Comparison of ENCODE assay signal across 32 cellular contexts in genomic region chr9:101764455-101764854, GRCh38. TPM values are rescaled to one million over a fixed set of nuclear protein-coding genes. Genes with fewer than 3 reads are reported as not detected.
"Had no signal": no experiment of that assay in that cellular context is flagged by ENCODE, and none has a peak within 500 bp of the region (broad histone marks: within the 10 kb centered on the region; RNA-seq: fewer than 3 reads in every experiment).

No MANE protein-coding gene starts in this region.

- H3K27ac ChIP-seq: colonic mucosa, esophagus muscularis mucosa, foreskin keratinocyte, gastroesophageal sphincter, heart left ventricle, hepatocyte, left lung, lower lobe of right lung had no signal

- FAIRE-seq: endothelial cell of umbilical vein, frontal cortex, kidney had no signal

- H3K9me3 ChIP-seq: colonic mucosa, esophagus muscularis mucosa, gastroesophageal sphincter, heart left ventricle, left lung, lower lobe of right lung, mucosa of descending colon had no signal

- H3K4me3 ChIP-seq: colonic mucosa, esophagus muscularis mucosa, gastroesophageal sphincter, heart left ventricle, hepatocyte, left lung, lower lobe of right lung, mucosa of descending colon had no signal

- H3K27me3 ChIP-seq: colonic mucosa, esophagus muscularis mucosa, foreskin keratinocyte, gastroesophageal sphincter, heart left ventricle, hepatocyte, left lung had no signal

- DNase-seq: colonic mucosa; cortex of kidney; effector CD8-positive, alpha-beta T cell; effector memory CD8-positive, alpha-beta T cell; endodermal cell; foreskin keratinocyte; heart left ventricle; hypothalamus; immature natural killer cell; islet precursor cell; kidney; kidney glomerular epithelial cell; left colon; left lung; left ventricle myocardium superior; lower lobe of right lung; mesenchymal stem cell; mucosa of descending colon; naive B cell had no signal

- H3K4me1 ChIP-seq: colonic mucosa, esophagus muscularis mucosa, foreskin keratinocyte, gastroesophageal sphincter, heart left ventricle, left lung, lower lobe of right lung had no signal

- ATAC-seq: effector memory CD8-positive, alpha-beta T cell; foreskin keratinocyte; gastroesophageal sphincter; heart left ventricle; left colon; left lung; left ventricle myocardium superior; lower lobe of right lung; mucosa of descending colon had no signal

- H3K4me2 ChIP-seq: hepatocyte had no signal

- H2AFZ ChIP-seq: hepatocyte had no signal

- H3K36me3 ChIP-seq: colonic mucosa, esophagus muscularis mucosa, gastroesophageal sphincter, heart left ventricle, left lung, lower lobe of right lung had no signal

- H3K79me2 ChIP-seq: hepatocyte had no signal

RNA-seq across cellular contexts. Expression of gene GRIN3A, which starts 26.0 kb away (rescaled TPM):
- total RNA-seq: chondrocyte, dermis microvascular lymphatic vessel endothelial cell, endodermal cell, endothelial cell of umbilical vein, epithelial cell of proximal tubule, fibroblast of lung, fibroblast of villous mesenchyme, foreskin keratinocyte, lower leg skin, lung microvascular endothelial cell, myocyte had no signal
- polyA plus RNA-seq: endothelial cell of umbilical vein, fibroblast of lung, foreskin keratinocyte, hepatocyte had no signal
